9 cellular contexts compared by ENCODE assay signal in the genomic region with DNA sequence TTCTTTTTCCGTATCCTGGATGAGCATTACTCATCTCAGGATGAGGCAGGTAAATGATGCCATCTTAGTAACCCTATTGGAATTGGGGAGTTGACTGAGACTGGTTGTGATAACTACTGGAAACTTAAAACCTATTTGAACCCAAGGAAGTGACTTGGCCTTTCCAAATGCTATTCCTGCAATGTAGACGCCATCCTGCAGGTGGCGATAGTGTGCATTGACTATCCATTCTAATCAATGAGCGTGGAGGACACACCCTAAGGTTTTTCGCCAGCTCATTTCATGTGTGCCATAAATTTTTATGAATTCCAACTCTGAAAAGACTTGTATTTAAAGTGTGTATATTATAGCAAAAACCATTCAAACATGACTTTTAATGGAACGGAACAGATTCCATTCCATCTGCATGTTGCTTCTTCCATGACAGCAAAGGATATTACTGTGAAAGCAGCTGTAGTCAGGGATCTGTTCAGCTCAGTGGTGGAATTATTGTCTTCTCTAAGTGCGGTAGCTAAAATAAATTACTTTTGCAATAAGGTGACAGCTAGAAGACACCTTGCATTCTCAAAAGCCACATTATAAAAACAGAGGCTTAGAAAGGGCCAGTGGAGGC. TPM values are rescaled to one million over a fixed set of nuclear protein-coding genes. Genes with fewer than 3 reads are reported as not detected.
DNase-seq lines count a peak whose midpoint lies in the region; ATAC-seq and TF ChIP-seq lines count a peak whose summit lies in the region.
"Had no signal": no experiment of that assay in that cellular context is flagged by ENCODE, and none has a peak within 500 bp of the region (broad histone marks: within the 10 kb centered on the region; RNA-seq: fewer than 3 reads in every experiment).

No MANE protein-coding gene starts in this region.

- no peak overlapping the region for H3K4me3 ChIP-seq in PC-9
- no peak overlapping the region for H3K4me3 ChIP-seq in fibroblast of pulmonary artery (replicated peaks; ENCODE audit: low read depth, low read length)
- H3K4me3 ChIP-seq in coronary artery: no peak overlapping the region
- no peak overlapping the region for H3K4me3 ChIP-seq in uterus

- H3K27ac ChIP-seq in PC-9 (no peak overlapping the region), coronary artery (no peak overlapping the region), uterus (no peak overlapping the region)

- H3K79me2 ChIP-seq in PC-9 (ENCODE audit: low read depth): no peaks in the 10 kb centered on the region

- H3K4me1 Mint-ChIP-seq in activated CD8-positive, alpha-beta memory T cell treated with anti-CD3 and anti-CD28 coated beads, Interleukin-2, amount 10 ng/mL, durations not matched to agents 7 days and 5 days: peaks cover under 1% of the 10 kb centered on the region
- H3K4me1 Mint-ChIP-seq: central memory CD8-positive, alpha-beta T cell had no signal

- no peak for TF ChIP-seq POLR2A in uterus (IDR thresholded peaks at IDR 0.05)

- TF ChIP-seq CTCF in PC-9 (conservative IDR thresholded peaks at IDR 0.05) (peak; percentile 74), fibroblast of pulmonary artery (IDR thresholded peaks at IDR 0.05; ENCODE audit: low read length, missing control alignments) (peak; percentile 52), coronary artery (IDR thresholded peaks at IDR 0.05) (no peak), uterus (IDR thresholded peaks at IDR 0.05) (no peak)

- H4K20me1 ChIP-seq in PC-9 (ENCODE audit: insufficient read depth): no peaks in the 10 kb centered on the region

- peaks cover 18% of the 10 kb centered on the region for H3K4me1 ChIP-seq in PC-9 (replicated peaks; ENCODE audit: insufficient read depth)
- H3K4me1 ChIP-seq in uterus: no peaks in the 10 kb centered on the region

- H3K27ac Mint-ChIP-seq in activated CD8-positive, alpha-beta memory T cell treated with anti-CD3 and anti-CD28 coated beads, Interleukin-2, amount 10 ng/mL, durations not matched to agents 7 days and 5 days: no peak overlapping the region

- ATAC-seq in activated CD8-positive, alpha-beta memory T cell treated with anti-CD3 and anti-CD28 coated beads, Interleukin-2, amount 10 ng/mL, durations not matched to agents 7 days and 5 days: no peak
- no peak for ATAC-seq in GM18873 (IDR thresholded peaks at IDR 0.05; ENCODE audit: low FRiP score, unreplicated experiment)

- H3K36me3 Mint-ChIP-seq in activated CD8-positive, alpha-beta memory T cell treated with anti-CD3 and anti-CD28 coated beads, Interleukin-2, amount 10 ng/mL, durations not matched to agents 7 days and 5 days: no peaks in the 10 kb centered on the region

- H3K4me2 ChIP-seq in PC-9: no peak overlapping the region

- peaks cover 8% of the 10 kb centered on the region for H3K9me3 ChIP-seq in PC-9 (ENCODE audit: insufficient read depth, low read depth)
- H3K9me3 ChIP-seq in uterus: no peaks in the 10 kb centered on the region

- intact Hi-C loops in PC-9 (cut with micrococcal nuclease; ENCODE audit: unreplicated experiment): no loop called here
- intact Hi-C loops in uterus (cut with DNase I; ENCODE audit: low total_unique reads): no loop called here

- no TSS peak for BruUV-seq in PC-9 (replicated peaks; lab: Mats Ljungman, UMichigan)

- no peaks in the 10 kb centered on the region for H3K9me2 ChIP-seq in PC-9 (ENCODE audit: insufficient read depth)

- H3F3A ChIP-seq in PC-9 (ENCODE audit: insufficient read depth, low read depth): peaks cover 4% of the 10 kb centered on the region; the same call in 1 of the 2 replicates

- DNase-seq in activated CD8-positive, alpha-beta memory T cell treated with anti-CD3 and anti-CD28 coated beads, Interleukin-2, amount 10 ng/mL, durations not matched to agents 7 days and 5 days: peak; percentile 48
- no peak for DNase-seq in activated CD8-positive, alpha-beta memory T cell treated with anti-CD3 and anti-CD28 coated beads, Interleukin-2, amount 50 U/mL, for 4 hours
- DNase-seq in PC-9 (no peak), fibroblast of pulmonary artery (ENCODE audit: low read depth) (peak; percentile 1), coronary artery (ENCODE audit: low spot score) (no peak), uterus (no peak)
- peak; percentile 33 to 51 for DNase-seq in stimulated activated CD8-positive, alpha-beta memory T cell treated with anti-CD3 and anti-CD28 coated beads, Interleukin-2, amount 100 ng/mL, for 48 hours (ENCODE audit: low read depth in 2 of 2)

- H2AFZ ChIP-seq in PC-9: no peak overlapping the region

- H3K36me3 ChIP-seq in PC-9 (ENCODE audit: low read depth): peaks cover 20% of the 10 kb centered on the region
- H3K36me3 ChIP-seq in uterus: no peaks in the 10 kb centered on the region

- H3K4me3 Mint-ChIP-seq in activated CD8-positive, alpha-beta memory T cell treated with anti-CD3 and anti-CD28 coated beads, Interleukin-2, amount 10 ng/mL, durations not matched to agents 7 days and 5 days: no peak overlapping the region
- H3K4me3 Mint-ChIP-seq: central memory CD8-positive, alpha-beta T cell had no signal

- H3K27me3 ChIP-seq in PC-9 (ENCODE audit: insufficient read depth, low read depth) (no peaks in the 10 kb centered on the region), uterus (no peaks in the 10 kb centered on the region)

- POLR2A ChIA-PET in PC-9 (lab: Charles Lee; ENCODE audit: unreplicated experiment): interaction anchor here (0.6 kb wide), 1 partner anchor 264 kb away, joined by 4 read pairs; no protein-coding TSS in a partner anchor

- H3K27me3 Mint-ChIP-seq in activated CD8-positive, alpha-beta memory T cell treated with anti-CD3 and anti-CD28 coated beads, Interleukin-2, amount 10 ng/mL, durations not matched to agents 7 days and 5 days: peaks cover 3% of the 10 kb centered on the region

- H3K9me3 Mint-ChIP-seq in activated CD8-positive, alpha-beta memory T cell treated with anti-CD3 and anti-CD28 coated beads, Interleukin-2, amount 10 ng/mL, durations not matched to agents 7 days and 5 days (ENCODE audit: low read depth): no peaks in the 10 kb centered on the region

- CTCF ChIA-PET in activated CD8-positive, alpha-beta memory T cell treated with anti-CD3 and anti-CD28 coated beads, Interleukin-2, amount 10 ng/mL, durations not matched to agents 7 days and 5 days (lab: Charles Lee): interaction anchor here (0.9 to 1.3 kb wide), 5 partner anchors 8 to 278 kb away, joined by 3 to 4 read pairs (median 3); no protein-coding TSS in a partner anchor
- CTCF ChIA-PET in PC-9 (lab: Charles Lee): interaction anchor here (0.6 kb wide), 1 partner anchor 44 kb away, joined by 4 read pairs; no protein-coding TSS in a partner anchor

RNA-seq across cellular contexts. Expression of a gene that starts 55.3 kb away (rescaled TPM):
- not detected for total RNA-seq in activated CD8-positive, alpha-beta memory T cell treated with anti-CD3 and anti-CD28 coated beads, Interleukin-2, amount 10 ng/mL, durations not matched to agents 7 days and 5 days
- total RNA-seq in PC-9 (2021) (36.6 and 45.2 TPM in 2 replicates), uterus (1 to 10 TPM in 3 of 4 donors, under 1 TPM in 1; 0.29 to 4.4 (median 2.2) TPM)

Comparison
In these comparisons a context has a peak if more than half of its experiments do, and no peak if none do; other contexts are left out.
1. DNase-seq: peak in activated CD8-positive, alpha-beta memory T cell treated with anti-CD3 and anti-CD28 coated beads, Interleukin-2, amount 10 ng/mL, durations not matched to agents 7 days and 5 days (single experiment), fibroblast of pulmonary artery (single experiment) and stimulated activated CD8-positive, alpha-beta memory T cell treated with anti-CD3 and anti-CD28 coated beads, Interleukin-2, amount 100 ng/mL, for 48 hours (2 of 2); none in activated CD8-positive, alpha-beta memory T cell treated with anti-CD3 and anti-CD28 coated beads, Interleukin-2, amount 50 U/mL, for 4 hours (single experiment), PC-9 (0 of 2), coronary artery (single experiment) and uterus (0 of 2).
2. CTCF ChIP-seq: peak in PC-9 (single experiment) and fibroblast of pulmonary artery (single experiment); none in coronary artery (single experiment) and uterus (0 of 4).